ENCODE assay signal across 20 cellular contexts in the genomic region with DNA sequence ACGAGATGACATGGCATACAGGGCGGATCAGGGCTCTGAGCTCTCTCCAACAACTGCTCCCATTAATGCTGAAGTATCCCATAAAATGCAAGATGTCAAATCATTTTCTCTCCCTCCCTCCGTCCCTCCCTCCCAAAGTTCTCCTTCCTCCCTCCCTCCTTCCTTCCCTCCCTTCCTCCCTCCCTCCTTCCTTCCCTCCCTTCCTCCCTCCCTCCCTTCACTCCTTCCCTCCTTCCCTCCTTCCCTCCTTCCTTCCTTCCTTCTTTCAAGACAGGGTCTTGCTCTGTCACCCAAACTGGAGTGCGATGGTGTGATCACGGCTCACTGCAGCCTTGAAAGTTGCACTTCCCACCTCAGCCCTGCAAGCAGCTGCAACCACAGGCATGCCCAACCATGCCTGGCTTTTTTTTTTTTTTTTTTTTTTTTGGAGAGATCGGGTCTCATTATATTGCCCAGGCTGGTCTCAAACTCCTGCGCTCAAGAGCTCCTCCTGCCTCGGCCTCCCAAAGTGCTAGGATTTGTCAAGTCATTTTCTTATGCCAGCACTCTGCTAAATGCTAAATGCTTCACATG. TPM values are rescaled to one million over a fixed set of nuclear protein-coding genes. Genes with fewer than 3 reads are reported as not detected.
DNase-seq lines count a peak whose midpoint lies in the region; ATAC-seq, FAIRE-seq and TF ChIP-seq lines count a peak whose summit lies in the region.
"Had no signal": no experiment of that assay in that cellular context is flagged by ENCODE, and none has a peak within 500 bp of the region (broad histone marks: within the 10 kb centered on the region; RNA-seq: fewer than 3 reads in every experiment).

No MANE protein-coding gene starts in this region.

- H3K9me3 Mint-ChIP-seq in naive B cell = no peaks in the 10 kb centered on the region
- H3K9me3 Mint-ChIP-seq: activated naive CD8-positive, alpha-beta T cell treated with anti-CD3 and anti-CD28 coated beads for 36 hours; naive thymus-derived CD8-positive, alpha-beta T cell had no signal

- ATAC-seq in GM12878 = 0 out of 3 replicates have a peak, but pooled peaks have one; percentile 21
- peak; percentile 93 for ATAC-seq in naive B cell (ENCODE audit: low read depth in 2 of 2)
- no peak for ATAC-seq in HG03039 (IDR thresholded peaks at IDR 0.05; ENCODE audit: unreplicated experiment)
- no peak for ATAC-seq in GM21447 (IDR thresholded peaks at IDR 0.05; ENCODE audit: unreplicated experiment)
- ATAC-seq: naive thymus-derived CD8-positive, alpha-beta T cell; T-helper 17 cell had no signal

- POLR2A ChIA-PET in GM12878 (lab: Charles Lee) = interaction anchor here (1.3 kb wide), 1 partner anchor 195 kb away, joined by 3 read pairs; no protein-coding TSS in a partner anchor

- no peak for TF ChIP-seq RAD21 in GM12878 (IDR thresholded peaks at IDR 0.05; ENCODE audit: insufficient read depth, low read depth, low read length)

- RAD21 ChIA-PET in GM12878 (lab: Charles Lee; ENCODE audit: unreplicated experiment) = no interaction called here

- intact Hi-C loops in GM12878 (cut with micrococcal nuclease; ENCODE audit: unreplicated experiment) = no loop called here

- H3K36me3 Mint-ChIP-seq in naive B cell = no peaks in the 10 kb centered on the region
- H3K36me3 Mint-ChIP-seq: activated naive CD8-positive, alpha-beta T cell treated with anti-CD3 and anti-CD28 coated beads for 36 hours; naive thymus-derived CD8-positive, alpha-beta T cell had no signal

- no peak overlapping the region for H2AFZ ChIP-seq in GM12878 (ENCODE audit: control insufficient read depth, low read depth, low read length)

- H3K4me2 ChIP-seq in GM12878 (ENCODE audit: control insufficient read depth, insufficient read depth) = no peak overlapping the region

- FAIRE-seq in GM12878 (lab: Jason Lieb, UNC) = no peak
- FAIRE-seq: endothelial cell of umbilical vein, GM12892, islet of Langerhans had no signal

- H4K20me1 ChIP-seq in GM12878 (ENCODE audit: control insufficient read depth, insufficient read depth) = no peaks in the 10 kb centered on the region

- no peaks in the 10 kb centered on the region for H3K36me3 ChIP-seq in GM12878 (ENCODE audit: control insufficient read depth in 2 of 2, insufficient read depth in 2 of 2, low read length in 1 of 2)
- H3K36me3 ChIP-seq: right atrium auricular region, thyroid gland had no signal

- TF ChIP-seq CTCF in GM12878 (IDR thresholded peaks at IDR 0.05 in 2 of 3, conservative IDR thresholded peaks at IDR 0.05 in 1 of 3; ENCODE audit: control insufficient read depth in 2 of 3, extremely low read depth in 1 of 3, insufficient read depth in 1 of 3, low read depth in 3 of 3, low read length in 3 of 3) = no peak

- no peaks in the 10 kb centered on the region for H3K27me3 ChIP-seq in GM12878 (replicated peaks in 1 of 2; ENCODE audit: control insufficient read depth in 2 of 2, insufficient read depth in 2 of 2, low read length in 1 of 2)
- H3K27me3 ChIP-seq: right atrium auricular region, thyroid gland had no signal

- peaks cover 3% of the 10 kb centered on the region; the same call in 1 of the 2 replicates for H3K4me1 ChIP-seq in GM12878 (ENCODE audit: control insufficient read depth, insufficient read depth, low read length)

- H3K27me3 Mint-ChIP-seq in naive B cell = no peaks in the 10 kb centered on the region
- H3K27me3 Mint-ChIP-seq: activated naive CD8-positive, alpha-beta T cell treated with anti-CD3 and anti-CD28 coated beads for 36 hours; naive thymus-derived CD8-positive, alpha-beta T cell; T-helper 17 cell had no signal

- SMC1A ChIA-PET in GM12878 (lab: Charles Lee; ENCODE audit: uncharacterized antibody, unreplicated experiment) = no interaction called here

- H3K4me3 Mint-ChIP-seq in naive B cell = peak overlapping the region in 7 of 8 donors; percentile 20 to 85 (median 55)
- H3K4me3 Mint-ChIP-seq: activated naive CD8-positive, alpha-beta T cell treated with anti-CD3 and anti-CD28 coated beads for 36 hours; naive thymus-derived CD8-positive, alpha-beta T cell; T-helper 17 cell had no signal

- no peak overlapping the region for H3K9ac ChIP-seq in GM12878 (ENCODE audit: control insufficient read depth, insufficient read depth, low read length)

- H3K27ac ChIP-seq in GM12878 (ENCODE audit: control insufficient read depth, insufficient read depth) = no peak overlapping the region
- H3K27ac ChIP-seq: C4-2B, right atrium auricular region, thyroid gland had no signal

- DNase-seq in EH (ENCODE audit: low read depth) = peak; percentile 61
- DNase-seq in MV-4-11 (lab: John Stamatoyannopoulos, UW) = peak; percentile 82
- DNase-seq in GM12878 (ENCODE audit: low read depth, low spot score) = no peak
- peak; percentile 42 for DNase-seq in naive B cell
- DNase-seq in pons (ENCODE audit: low spot score) = no peak
- no peak for DNase-seq in NCI-H1436 (lab: John Stamatoyannopoulos, UW)
- DNase-seq: activated naive CD8-positive, alpha-beta T cell treated with anti-CD3 and anti-CD28 coated beads for 36 hours; caudate nucleus; EL; naive thymus-derived CD8-positive, alpha-beta T cell; stimulated activated CD8-positive, alpha-beta memory T cell treated with anti-CD3 and anti-CD28 coated beads, Interleukin-4, amount 100 ng/mL, for 48 hours; T-helper 17 cell; thyroid gland had no signal

- 42% methylated on average over 7 of the region's 8 CpGs for WGBS in GM12878 (ENCODE audit: insufficient coverage, insufficient replicate concordance, low lambda C conversion rate, missing lambda C conversion rate)

- H3K4me1 Mint-ChIP-seq in naive B cell = peaks cover 28 to 40% (median 40%) of the 10 kb centered on the region in 3 donors

- no peaks in the 10 kb centered on the region for H3K79me2 ChIP-seq in GM12878 (ENCODE audit: control insufficient read depth, insufficient read depth, low read length)

- TF ChIP-seq POLR2A in GM12878 (IDR thresholded peaks at IDR 0.05; ENCODE audit: low read depth, low read length) = no peak

- H3K4me3 ChIP-seq in GM12878 = no peak overlapping the region
- H3K4me3 ChIP-seq: right atrium auricular region, thyroid gland had no signal

- CTCF ChIA-PET in GM12878 (lab: Yijun Ruan, JAX) = interaction anchor here (0.8 to 1.5 kb wide), 3 partner anchors 9 to 110 kb away, joined by 3 read pairs; no protein-coding TSS in a partner anchor

- in situ Hi-C loops in GM12878 (cut with MboI) = no loop called here

- no TSS peak for BruUV-seq in GM12878 (replicated peaks; lab: Mats Ljungman, UMichigan)

- H3K9me3 ChIP-seq in GM12878 (replicated peaks; ENCODE audit: control insufficient read depth, insufficient read depth, low read length) = no peaks in the 10 kb centered on the region
- H3K9me3 ChIP-seq: right atrium auricular region, thyroid gland had no signal

- H3K27ac Mint-ChIP-seq in naive B cell = peak overlapping the region; percentile 41 to 96 (median 78)
- H3K27ac Mint-ChIP-seq: activated naive CD8-positive, alpha-beta T cell treated with anti-CD3 and anti-CD28 coated beads for 36 hours; T-helper 17 cell had no signal

- TF ChIP-seq EP300 in GM12878 (IDR thresholded peaks at IDR 0.05; ENCODE audit: borderline replicate concordance in 1 of 2, control insufficient read depth in 1 of 2, low read depth in 2 of 2, low read length in 2 of 2) = no peak

RNA-seq across cellular contexts. Expression of a gene that starts 38.2 kb away (rescaled TPM):
- total RNA-seq in GM12878 (2013; cell fraction: nucleolus; rRNA removed) = 7.3 and 8.2 TPM in 2 replicates
- total RNA-seq in GM12878 (2014; rRNA removed) (81.6 and 96.5 TPM in 2 replicates), GM12878 (2014; rRNA removed; fragmentation: Illumina TruSeq; extraction: Trizol) (70.2 and 70.4 TPM in 2 replicates), GM12878 (2021) (119 and 126 TPM in 2 replicates)
- polyA plus RNA-seq in GM12878 (2011; ENCODE audit: low read depth) = 46.7 TPM
- polyA plus RNA-seq in GM12878 (2011; rRNA removed) (176 and 233 TPM in 2 replicates), GM12878 (2014; fragmentation: Illumina TruSeq; extraction: Trizol) (101 and 102 TPM in 2 replicates), GM12878 (2014; fragmentation: Nextera tagmentation; extraction: Ambion mirVana) (100 to 1,000 TPM; 330 to 350 TPM), GM12878 (2014; rRNA removed) (144 and 180 TPM in 2 replicates), GM12878 (2016; fragmentation: Nextera tagmentation; extraction: Ambion mirVana) (100 to 1,000 TPM; 221 to 285 TPM), naive B cell (ENCODE audit: low read depth in 6 of 6) (100 to 1,000 TPM in 5 of 6 donors, 10 to 100 TPM in 1; 97.1 to 130 (median 108) TPM)
- 244 and 280 TPM in 2 replicates for polyA plus RNA-seq in GM12878 (2011; cell fraction: cytosol; rRNA removed)
- 135 and 140 TPM in 2 replicates for polyA plus RNA-seq in GM12878 (2011; cell fraction: nucleus; rRNA removed)
- 139 and 155 TPM in 2 replicates for polyA plus RNA-seq in GM12878 (2012)
- 180 and 183 TPM in 2 replicates for polyA minus RNA-seq in GM12878 (2011; rRNA and poly(A)+ RNA removed)
- polyA minus RNA-seq in GM12878 (2011; cell fraction: cytosol; rRNA and poly(A)+ RNA removed) = 34.3 and 55.5 TPM in 2 replicates
- polyA minus RNA-seq in GM12878 (2011; cell fraction: nucleus; rRNA and poly(A)+ RNA removed) = 20.3 and 27.4 TPM in 2 replicates

RNA-seq across cellular contexts. Expression of a gene that starts 55.5 kb away (rescaled TPM):
- 209 and 215 TPM in 2 replicates for total RNA-seq in GM12878 (2013; cell fraction: nucleolus; rRNA removed)
- total RNA-seq in GM12878 (2014; rRNA removed) (185 and 216 TPM in 2 replicates), GM12878 (2014; rRNA removed; fragmentation: Illumina TruSeq; extraction: Trizol) (82.8 and 83.1 TPM in 2 replicates), GM12878 (2021) (497 and 525 TPM in 2 replicates)
- 79.9 TPM for polyA plus RNA-seq in GM12878 (2011; ENCODE audit: low read depth)
- polyA plus RNA-seq in GM12878 (2011; rRNA removed) (42.4 and 98.6 TPM in 2 replicates), GM12878 (2014; fragmentation: Illumina TruSeq; extraction: Trizol) (123 and 125 TPM in 2 replicates), GM12878 (2014; fragmentation: Nextera tagmentation; extraction: Ambion mirVana) (1 to 10 TPM; 5.1 to 8.1 TPM), GM12878 (2014; rRNA removed) (165 and 198 TPM in 2 replicates), GM12878 (2016; fragmentation: Nextera tagmentation; extraction: Ambion mirVana) (100 to 1,000 TPM; 228 to 236 TPM), naive B cell (ENCODE audit: low read depth in 6 of 6) (100 to 1,000 TPM in 1 of 6 donors, 10 to 100 TPM in 5; 17.3 to 255 (median 64.5) TPM)
- 51.0 and 59.8 TPM in 2 replicates for polyA plus RNA-seq in GM12878 (2011; cell fraction: cytosol; rRNA removed)
- 91.7 and 127 TPM in 2 replicates for polyA plus RNA-seq in GM12878 (2011; cell fraction: nucleus; rRNA removed)
- 154 and 166 TPM in 2 replicates for polyA plus RNA-seq in GM12878 (2012)
- polyA minus RNA-seq in GM12878 (2011; rRNA and poly(A)+ RNA removed) = 168 and 298 TPM in 2 replicates
- 91.7 and 100 TPM in 2 replicates for polyA minus RNA-seq in GM12878 (2011; cell fraction: cytosol; rRNA and poly(A)+ RNA removed)
- polyA minus RNA-seq in GM12878 (2011; cell fraction: nucleus; rRNA and poly(A)+ RNA removed) = 54.6 and 83.0 TPM in 2 replicates

Comparison
In these comparisons a context has a peak if more than half of its experiments do, and no peak if none do; other contexts are left out.
1. DNase-seq: peak in EH (single experiment), MV-4-11 (single experiment) and naive B cell (single experiment); none in GM12878 (single experiment), pons (single experiment) and NCI-H1436 (single experiment).
2. ATAC-seq: peak in GM12878 (single experiment) and naive B cell (2 of 2); none in HG03039 (single experiment) and GM21447 (single experiment).